Comparison of ENCODE assay signal across 6 cellular contexts in the genomic region with DNA sequence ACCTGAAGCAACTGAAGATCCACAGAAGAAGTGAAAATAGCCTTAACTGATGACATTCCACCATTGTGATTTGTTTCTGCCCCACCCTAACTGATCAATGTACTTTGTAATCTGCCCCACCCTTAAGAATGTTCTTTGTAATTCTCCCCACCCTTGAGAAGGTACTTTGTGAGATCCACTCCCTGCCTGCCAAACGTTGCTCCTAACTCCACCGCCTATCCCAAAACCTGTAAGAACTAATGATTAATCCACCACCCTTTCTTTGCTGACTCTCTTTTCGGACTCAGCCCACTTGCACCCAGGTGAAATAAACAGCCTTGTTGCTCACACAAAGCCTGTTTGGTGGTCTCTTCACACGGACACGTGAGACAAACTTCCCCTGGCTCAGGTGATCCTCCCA. TPM values are rescaled to one million over a fixed set of nuclear protein-coding genes. Genes with fewer than 3 reads are reported as not detected.
"Had no signal": no experiment of that assay in that cellular context is flagged by ENCODE, and none has a peak within 500 bp of the region (broad histone marks: within the 10 kb centered on the region; RNA-seq: fewer than 3 reads in every experiment).

No MANE protein-coding gene starts in this region.

RNA-seq across cellular contexts. Expression of gene CDH16, which starts 22.0 kb away (rescaled TPM):
- total RNA-seq: body of pancreas; fibroblast of villous mesenchyme; lower lobe of right lung; naive thymus-derived CD8-positive, alpha-beta T cell; osteocyte; sigmoid colon had no signal
